1 cellular context compared by ENCODE assay signal in the genomic region with DNA sequence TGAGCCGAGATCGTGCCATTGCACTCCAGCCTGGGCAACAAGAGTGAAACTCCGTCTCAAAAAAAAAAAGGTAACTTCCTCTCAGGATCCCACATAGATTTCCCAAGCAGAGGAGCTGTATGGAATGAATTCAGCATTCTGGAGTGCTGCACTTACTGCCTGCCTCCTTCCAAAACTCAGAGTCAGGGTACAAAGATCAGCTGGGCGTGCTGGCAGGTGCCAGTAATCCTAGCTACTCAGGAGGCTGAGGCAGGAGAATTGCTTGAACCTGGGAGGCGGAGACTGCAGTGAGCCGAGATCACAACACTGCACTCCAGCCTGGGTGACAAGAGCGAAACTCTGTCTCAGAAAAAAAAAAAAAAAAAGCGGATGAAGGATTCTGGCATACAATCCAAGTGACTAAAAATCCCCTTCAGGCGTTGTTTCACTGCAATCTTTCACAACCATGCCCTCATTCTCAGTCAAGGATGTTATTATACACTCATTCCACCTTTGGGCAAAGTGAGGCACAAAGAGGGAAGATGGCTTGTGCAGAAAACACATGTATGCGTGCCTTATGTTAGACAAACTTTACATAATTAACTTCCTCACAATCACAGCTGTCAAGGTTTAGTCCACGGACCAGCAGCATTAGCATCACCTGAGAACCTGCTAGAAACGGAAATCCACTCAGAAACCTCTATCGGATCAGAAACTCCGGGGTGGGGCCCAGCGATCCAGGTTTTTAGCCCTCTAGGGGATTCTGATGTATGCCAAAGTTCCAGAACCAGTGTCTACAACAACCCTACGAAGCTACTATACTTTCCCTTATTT.
TF ChIP-seq lines count a peak whose summit lies in the region.

No MANE protein-coding gene starts in this region.

TF ChIP-seq in HepG2, 621 proteins besides CTCF, POLR2A, EP300 and RAD21 (continued from another document):
- TF ChIP-seq, protein P1, sequence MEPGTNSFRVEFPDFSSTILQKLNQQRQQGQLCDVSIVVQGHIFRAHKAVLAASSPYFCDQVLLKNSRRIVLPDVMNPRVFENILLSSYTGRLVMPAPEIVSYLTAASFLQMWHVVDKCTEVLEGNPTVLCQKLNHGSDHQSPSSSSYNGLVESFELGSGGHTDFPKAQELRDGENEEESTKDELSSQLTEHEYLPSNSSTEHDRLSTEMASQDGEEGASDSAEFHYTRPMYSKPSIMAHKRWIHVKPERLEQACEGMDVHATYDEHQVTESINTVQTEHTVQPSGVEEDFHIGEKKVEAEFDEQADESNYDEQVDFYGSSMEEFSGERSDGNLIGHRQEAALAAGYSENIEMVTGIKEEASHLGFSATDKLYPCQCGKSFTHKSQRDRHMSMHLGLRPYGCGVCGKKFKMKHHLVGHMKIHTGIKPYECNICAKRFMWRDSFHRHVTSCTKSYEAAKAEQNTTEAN (CRISPR knock-in tag; conservative IDR thresholded peaks at IDR 0.05) = no peak
- TF ChIP-seq, protein P2, sequence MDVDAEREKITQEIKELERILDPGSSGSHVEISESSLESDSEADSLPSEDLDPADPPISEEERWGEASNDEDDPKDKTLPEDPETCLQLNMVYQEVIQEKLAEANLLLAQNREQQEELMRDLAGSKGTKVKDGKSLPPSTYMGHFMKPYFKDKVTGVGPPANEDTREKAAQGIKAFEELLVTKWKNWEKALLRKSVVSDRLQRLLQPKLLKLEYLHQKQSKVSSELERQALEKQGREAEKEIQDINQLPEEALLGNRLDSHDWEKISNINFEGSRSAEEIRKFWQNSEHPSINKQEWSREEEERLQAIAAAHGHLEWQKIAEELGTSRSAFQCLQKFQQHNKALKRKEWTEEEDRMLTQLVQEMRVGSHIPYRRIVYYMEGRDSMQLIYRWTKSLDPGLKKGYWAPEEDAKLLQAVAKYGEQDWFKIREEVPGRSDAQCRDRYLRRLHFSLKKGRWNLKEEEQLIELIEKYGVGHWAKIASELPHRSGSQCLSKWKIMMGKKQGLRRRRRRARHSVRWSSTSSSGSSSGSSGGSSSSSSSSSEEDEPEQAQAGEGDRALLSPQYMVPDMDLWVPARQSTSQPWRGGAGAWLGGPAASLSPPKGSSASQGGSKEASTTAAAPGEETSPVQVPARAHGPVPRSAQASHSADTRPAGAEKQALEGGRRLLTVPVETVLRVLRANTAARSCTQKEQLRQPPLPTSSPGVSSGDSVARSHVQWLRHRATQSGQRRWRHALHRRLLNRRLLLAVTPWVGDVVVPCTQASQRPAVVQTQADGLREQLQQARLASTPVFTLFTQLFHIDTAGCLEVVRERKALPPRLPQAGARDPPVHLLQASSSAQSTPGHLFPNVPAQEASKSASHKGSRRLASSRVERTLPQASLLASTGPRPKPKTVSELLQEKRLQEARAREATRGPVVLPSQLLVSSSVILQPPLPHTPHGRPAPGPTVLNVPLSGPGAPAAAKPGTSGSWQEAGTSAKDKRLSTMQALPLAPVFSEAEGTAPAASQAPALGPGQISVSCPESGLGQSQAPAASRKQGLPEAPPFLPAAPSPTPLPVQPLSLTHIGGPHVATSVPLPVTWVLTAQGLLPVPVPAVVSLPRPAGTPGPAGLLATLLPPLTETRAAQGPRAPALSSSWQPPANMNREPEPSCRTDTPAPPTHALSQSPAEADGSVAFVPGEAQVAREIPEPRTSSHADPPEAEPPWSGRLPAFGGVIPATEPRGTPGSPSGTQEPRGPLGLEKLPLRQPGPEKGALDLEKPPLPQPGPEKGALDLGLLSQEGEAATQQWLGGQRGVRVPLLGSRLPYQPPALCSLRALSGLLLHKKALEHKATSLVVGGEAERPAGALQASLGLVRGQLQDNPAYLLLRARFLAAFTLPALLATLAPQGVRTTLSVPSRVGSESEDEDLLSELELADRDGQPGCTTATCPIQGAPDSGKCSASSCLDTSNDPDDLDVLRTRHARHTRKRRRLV (CRISPR knock-in tag; IDR thresholded peaks at IDR 0.05) = no peak
- no peak for TF ChIP-seq JUN (CRISPR knock-in tag; IDR thresholded peaks at IDR 0.05)
- no peak for TF ChIP-seq GPN1 (CRISPR knock-in tag; IDR thresholded peaks at IDR 0.05; ENCODE audit: borderline replicate concordance)
- TF ChIP-seq SYNCRIP (IDR thresholded peaks at IDR 0.05; ENCODE audit: insufficient read depth, low read depth, low read length) = no peak
- no peak for TF ChIP-seq MXD4 (CRISPR knock-in tag; IDR thresholded peaks at IDR 0.05)
- no peak for TF ChIP-seq TAF1 (CRISPR knock-in tag; IDR thresholded peaks at IDR 0.05)
- TF ChIP-seq, protein P3, sequence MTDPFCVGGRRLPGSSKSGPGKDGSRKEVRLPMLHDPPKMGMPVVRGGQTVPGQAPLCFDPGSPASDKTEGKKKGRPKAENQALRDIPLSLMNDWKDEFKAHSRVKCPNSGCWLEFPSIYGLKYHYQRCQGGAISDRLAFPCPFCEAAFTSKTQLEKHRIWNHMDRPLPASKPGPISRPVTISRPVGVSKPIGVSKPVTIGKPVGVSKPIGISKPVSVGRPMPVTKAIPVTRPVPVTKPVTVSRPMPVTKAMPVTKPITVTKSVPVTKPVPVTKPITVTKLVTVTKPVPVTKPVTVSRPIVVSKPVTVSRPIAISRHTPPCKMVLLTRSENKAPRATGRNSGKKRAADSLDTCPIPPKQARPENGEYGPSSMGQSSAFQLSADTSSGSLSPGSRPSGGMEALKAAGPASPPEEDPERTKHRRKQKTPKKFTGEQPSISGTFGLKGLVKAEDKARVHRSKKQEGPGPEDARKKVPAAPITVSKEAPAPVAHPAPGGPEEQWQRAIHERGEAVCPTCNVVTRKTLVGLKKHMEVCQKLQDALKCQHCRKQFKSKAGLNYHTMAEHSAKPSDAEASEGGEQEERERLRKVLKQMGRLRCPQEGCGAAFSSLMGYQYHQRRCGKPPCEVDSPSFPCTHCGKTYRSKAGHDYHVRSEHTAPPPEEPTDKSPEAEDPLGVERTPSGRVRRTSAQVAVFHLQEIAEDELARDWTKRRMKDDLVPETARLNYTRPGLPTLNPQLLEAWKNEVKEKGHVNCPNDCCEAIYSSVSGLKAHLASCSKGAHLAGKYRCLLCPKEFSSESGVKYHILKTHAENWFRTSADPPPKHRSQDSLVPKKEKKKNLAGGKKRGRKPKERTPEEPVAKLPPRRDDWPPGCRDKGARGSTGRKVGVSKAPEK (CRISPR knock-in tag; IDR thresholded peaks at IDR 0.05; ENCODE audit: borderline replicate concordance) = no peak
- TF ChIP-seq DPF2 (CRISPR knock-in tag; IDR thresholded peaks at IDR 0.05; ENCODE audit: borderline replicate concordance, low read depth) = 0 out of 2 replicates have a peak, but pooled peaks have one; percentile 25
- TF ChIP-seq NCOR1 (IDR thresholded peaks at IDR 0.05; ENCODE audit: borderline replicate concordance, low read length) = no peak
- no peak for TF ChIP-seq ZNF709 (CRISPR knock-in tag; IDR thresholded peaks at IDR 0.05)
- TF ChIP-seq, protein P4, sequence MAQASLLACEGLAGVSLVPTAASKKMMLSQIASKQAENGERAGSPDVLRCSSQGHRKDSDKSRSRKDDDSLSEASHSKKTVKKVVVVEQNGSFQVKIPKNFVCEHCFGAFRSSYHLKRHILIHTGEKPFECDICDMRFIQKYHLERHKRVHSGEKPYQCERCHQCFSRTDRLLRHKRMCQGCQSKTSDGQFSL (CRISPR knock-in tag; IDR thresholded peaks at IDR 0.05) = no peak
- TF ChIP-seq GABPA (IDR thresholded peaks at IDR 0.05; ENCODE audit: low read depth, low read length) = no peak
- 0 out of 2 replicates have a peak, but pooled peaks have one; percentile 34 for TF ChIP-seq GABPA (CRISPR knock-in tag; IDR thresholded peaks at IDR 0.05; ENCODE audit: low read depth)
- TF ChIP-seq ZNF430 (CRISPR knock-in tag; IDR thresholded peaks at IDR 0.05) = no peak
- no peak for TF ChIP-seq SMYD3 (CRISPR knock-in tag; IDR thresholded peaks at IDR 0.05)
- TF ChIP-seq, protein P5, sequence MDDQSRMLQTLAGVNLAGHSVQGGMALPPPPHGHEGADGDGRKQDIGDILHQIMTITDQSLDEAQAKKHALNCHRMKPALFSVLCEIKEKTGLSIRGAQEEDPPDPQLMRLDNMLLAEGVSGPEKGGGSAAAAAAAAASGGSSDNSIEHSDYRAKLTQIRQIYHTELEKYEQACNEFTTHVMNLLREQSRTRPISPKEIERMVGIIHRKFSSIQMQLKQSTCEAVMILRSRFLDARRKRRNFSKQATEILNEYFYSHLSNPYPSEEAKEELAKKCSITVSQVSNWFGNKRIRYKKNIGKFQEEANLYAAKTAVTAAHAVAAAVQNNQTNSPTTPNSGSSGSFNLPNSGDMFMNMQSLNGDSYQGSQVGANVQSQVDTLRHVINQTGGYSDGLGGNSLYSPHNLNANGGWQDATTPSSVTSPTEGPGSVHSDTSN (CRISPR knock-in tag; IDR thresholded peaks at IDR 0.05; ENCODE audit: borderline replicate concordance) = no peak
- TF ChIP-seq SRSF1 (optimal IDR thresholded peaks at IDR 0.05; ENCODE audit: low read depth, low read length) = no peak
- no peak for TF ChIP-seq SRY (CRISPR knock-in tag; IDR thresholded peaks at IDR 0.05)
- TF ChIP-seq KDM5B (CRISPR knock-in tag; IDR thresholded peaks at IDR 0.05; ENCODE audit: borderline replicate concordance) = no peak
- peak; percentile 12; the same call in 1 of the 2 replicates for TF ChIP-seq CEBPG (CRISPR knock-in tag; IDR thresholded peaks at IDR 0.05)
- no peak for TF ChIP-seq MBNL3 (CRISPR knock-in tag; conservative IDR thresholded peaks at IDR 0.05)
- no peak for TF ChIP-seq ZNF570 (CRISPR knock-in tag; IDR thresholded peaks at IDR 0.05; ENCODE audit: borderline replicate concordance)
- no peak for TF ChIP-seq ZNF33B (CRISPR knock-in tag; IDR thresholded peaks at IDR 0.05)
- TF ChIP-seq DNMT1 (CRISPR knock-in tag; IDR thresholded peaks at IDR 0.05) = no peak
- peak; percentile 37; the same call in 1 of the 2 replicates for TF ChIP-seq SNAI1 (CRISPR knock-in tag; IDR thresholded peaks at IDR 0.05; ENCODE audit: borderline replicate concordance)
- TF ChIP-seq, protein P6, sequence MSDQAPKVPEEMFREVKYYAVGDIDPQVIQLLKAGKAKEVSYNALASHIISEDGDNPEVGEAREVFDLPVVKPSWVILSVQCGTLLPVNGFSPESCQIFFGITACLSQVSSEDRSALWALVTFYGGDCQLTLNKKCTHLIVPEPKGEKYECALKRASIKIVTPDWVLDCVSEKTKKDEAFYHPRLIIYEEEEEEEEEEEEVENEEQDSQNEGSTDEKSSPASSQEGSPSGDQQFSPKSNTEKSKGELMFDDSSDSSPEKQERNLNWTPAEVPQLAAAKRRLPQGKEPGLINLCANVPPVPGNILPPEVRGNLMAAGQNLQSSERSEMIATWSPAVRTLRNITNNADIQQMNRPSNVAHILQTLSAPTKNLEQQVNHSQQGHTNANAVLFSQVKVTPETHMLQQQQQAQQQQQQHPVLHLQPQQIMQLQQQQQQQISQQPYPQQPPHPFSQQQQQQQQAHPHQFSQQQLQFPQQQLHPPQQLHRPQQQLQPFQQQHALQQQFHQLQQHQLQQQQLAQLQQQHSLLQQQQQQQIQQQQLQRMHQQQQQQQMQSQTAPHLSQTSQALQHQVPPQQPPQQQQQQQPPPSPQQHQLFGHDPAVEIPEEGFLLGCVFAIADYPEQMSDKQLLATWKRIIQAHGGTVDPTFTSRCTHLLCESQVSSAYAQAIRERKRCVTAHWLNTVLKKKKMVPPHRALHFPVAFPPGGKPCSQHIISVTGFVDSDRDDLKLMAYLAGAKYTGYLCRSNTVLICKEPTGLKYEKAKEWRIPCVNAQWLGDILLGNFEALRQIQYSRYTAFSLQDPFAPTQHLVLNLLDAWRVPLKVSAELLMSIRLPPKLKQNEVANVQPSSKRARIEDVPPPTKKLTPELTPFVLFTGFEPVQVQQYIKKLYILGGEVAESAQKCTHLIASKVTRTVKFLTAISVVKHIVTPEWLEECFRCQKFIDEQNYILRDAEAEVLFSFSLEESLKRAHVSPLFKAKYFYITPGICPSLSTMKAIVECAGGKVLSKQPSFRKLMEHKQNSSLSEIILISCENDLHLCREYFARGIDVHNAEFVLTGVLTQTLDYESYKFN (CRISPR knock-in tag; conservative IDR thresholded peaks at IDR 0.05) = peak; percentile 65
- no peak for TF ChIP-seq EHMT2 (IDR thresholded peaks at IDR 0.05; ENCODE audit: borderline replicate concordance, low read depth, low read length)
- no peak for TF ChIP-seq ONECUT2 (CRISPR knock-in tag; IDR thresholded peaks at IDR 0.05)
